Comparison of ENCODE assay signal across 1 cellular context in the genomic region with DNA sequence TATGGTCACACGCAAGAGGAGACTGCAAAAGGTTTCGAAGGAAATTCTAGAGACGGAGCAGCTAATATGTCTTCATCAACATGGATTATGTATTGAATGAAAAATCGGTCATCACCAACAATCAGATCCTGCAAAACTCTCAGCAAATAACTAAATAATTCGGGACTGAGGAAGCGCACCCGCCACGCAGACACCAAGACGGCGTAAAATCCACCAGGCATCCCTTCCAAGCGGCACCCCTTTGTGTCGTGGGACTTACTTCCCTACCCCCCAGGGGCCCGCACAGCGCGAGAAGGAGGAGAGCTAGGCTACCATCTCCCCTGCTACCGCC.
TF ChIP-seq lines count a peak whose summit lies in the region.

No MANE protein-coding gene starts in this region.

TF ChIP-seq in GM12878, 131 proteins besides CTCF, POLR2A, EP300 and RAD21:
- TF ChIP-seq SMARCA5 (IDR thresholded peaks at IDR 0.05) = no peak; the same call in 1 of the 2 replicates
- TF ChIP-seq SMAD5 (IDR thresholded peaks at IDR 0.05; ENCODE audit: low read depth) = no peak
- peak; percentile 77; the same call in 1 of the 2 replicates for TF ChIP-seq POLR2AphosphoS5 (IDR thresholded peaks at IDR 0.05; ENCODE audit: low read length)
- 0 out of 4 replicates have a peak, but pooled peaks of 1 of the 2 experiments have one; percentile 54 for TF ChIP-seq IKZF2 (IDR thresholded peaks at IDR 0.05)
- 0 out of 2 replicates have a peak, but pooled peaks have one; percentile 29 for TF ChIP-seq BACH1 (IDR thresholded peaks at IDR 0.05; ENCODE audit: borderline replicate concordance)
- TF ChIP-seq EED (IDR thresholded peaks at IDR 0.05; ENCODE audit: low read depth) = peak; percentile 66
- TF ChIP-seq PML (IDR thresholded peaks at IDR 0.05; ENCODE audit: low read length) = peak; percentile 82; the same call in 1 of the 2 replicates
